Comparison of ENCODE assay signal across 8 cellular contexts in the genomic region with DNA sequence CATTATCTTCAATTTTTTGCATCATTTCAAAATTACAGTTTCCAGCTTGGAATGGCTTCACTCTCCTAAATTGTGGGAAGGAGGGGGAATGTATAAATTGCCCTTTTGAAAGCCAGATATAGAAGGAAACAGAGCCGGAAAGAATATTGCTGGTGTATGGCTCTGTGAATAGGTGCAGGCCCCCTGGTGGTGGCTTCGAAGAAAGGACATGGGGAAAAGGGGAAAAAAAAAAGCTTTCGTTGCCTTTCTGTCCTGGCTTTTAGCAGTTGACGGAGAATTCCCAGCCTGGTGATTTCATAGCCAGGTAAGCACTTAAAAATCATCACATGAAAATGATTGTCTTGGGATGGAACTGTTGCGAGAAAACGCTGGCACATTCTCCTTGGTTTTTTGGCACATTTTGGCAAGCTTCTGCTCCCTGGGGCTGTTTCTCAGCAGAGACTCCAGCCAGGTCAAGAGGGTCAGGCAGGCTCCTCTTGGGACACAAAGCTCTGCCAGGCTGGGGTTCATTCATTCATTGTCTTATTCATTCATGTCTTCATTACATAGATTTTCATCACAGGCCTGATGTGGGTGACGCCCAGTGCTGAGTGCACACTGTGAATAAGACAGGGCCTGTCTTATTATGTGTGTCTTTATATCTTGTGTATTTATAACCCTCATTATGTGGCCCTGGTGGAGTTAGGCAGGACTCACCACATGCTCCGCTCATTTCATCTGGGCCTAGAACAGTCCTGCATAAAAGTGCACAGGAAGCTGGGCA.
DNase-seq lines count a peak whose midpoint lies in the region; ATAC-seq lines count a peak whose summit lies in the region.

No MANE protein-coding gene starts in this region.

- H3K36me3 ChIP-seq in ectodermal cell (ENCODE audit: control insufficient read depth, insufficient read depth, low read length) = no peaks in the 10 kb centered on the region

- H3K4me1 ChIP-seq in ectodermal cell (ENCODE audit: control insufficient read depth, insufficient read depth, low read length) = peaks cover 13% of the 10 kb centered on the region

- no peak overlapping the region for H3K27ac Mint-ChIP-seq in activated CD8-positive, alpha-beta memory T cell treated with anti-CD3 and anti-CD28 coated beads, Interleukin-2, amount 10 ng/mL, durations not matched to agents 7 days and 5 days
- no peak overlapping the region for H3K27ac Mint-ChIP-seq in T-cell

- H3K9me3 ChIP-seq in ectodermal cell (ENCODE audit: control insufficient read depth, low read length) = no peaks in the 10 kb centered on the region

- no peak overlapping the region for H3K4me3 ChIP-seq in ectodermal cell (ENCODE audit: insufficient read depth, low read depth, low read length)

- H3K9me3 Mint-ChIP-seq in activated CD8-positive, alpha-beta memory T cell treated with anti-CD3 and anti-CD28 coated beads, Interleukin-2, amount 10 ng/mL, durations not matched to agents 7 days and 5 days (ENCODE audit: low read depth) = no peaks in the 10 kb centered on the region
- H3K9me3 Mint-ChIP-seq in T-cell = no peaks in the 10 kb centered on the region

- H3K36me3 Mint-ChIP-seq in activated CD8-positive, alpha-beta memory T cell treated with anti-CD3 and anti-CD28 coated beads, Interleukin-2, amount 10 ng/mL, durations not matched to agents 7 days and 5 days = no peaks in the 10 kb centered on the region
- no peaks in the 10 kb centered on the region for H3K36me3 Mint-ChIP-seq in T-cell

- CTCF ChIA-PET in activated CD8-positive, alpha-beta memory T cell treated with anti-CD3 and anti-CD28 coated beads, Interleukin-2, amount 10 ng/mL, durations not matched to agents 7 days and 5 days (lab: Charles Lee) = interaction anchor here (0.6 to 2.2 kb wide), 16 partner anchors 9 to 597 kb away, joined by 3 to 6 read pairs (median 3); no protein-coding TSS in a partner anchor
- CTCF ChIA-PET in T-cell (lab: Charles Lee) = interaction anchor here (0.6 to 1.5 kb wide), 6 partner anchors 21 to 1480 kb away, joined by 3 read pairs; no protein-coding TSS in a partner anchor

- peak overlapping the region; percentile 18 for H3K27ac ChIP-seq in ectodermal cell (ENCODE audit: insufficient read depth, low read depth, low read length, poor library complexity, severe bottlenecking)

- WGBS in ectodermal cell, 2 experiments = 47 to 48% methylated on average over 8 of the region's 8 CpGs

- H3K27me3 ChIP-seq in ectodermal cell (ENCODE audit: control insufficient read depth, insufficient read depth, low read length, poor library complexity, severe bottlenecking) = no peaks in the 10 kb centered on the region

- peaks cover 3% of the 10 kb centered on the region for H3K27me3 Mint-ChIP-seq in activated CD8-positive, alpha-beta memory T cell treated with anti-CD3 and anti-CD28 coated beads, Interleukin-2, amount 10 ng/mL, durations not matched to agents 7 days and 5 days
- no peaks in the 10 kb centered on the region for H3K27me3 Mint-ChIP-seq in T-cell

- no peak overlapping the region for H3K4me3 Mint-ChIP-seq in activated CD8-positive, alpha-beta memory T cell treated with anti-CD3 and anti-CD28 coated beads, Interleukin-2, amount 10 ng/mL, durations not matched to agents 7 days and 5 days
- no peak overlapping the region for H3K4me3 Mint-ChIP-seq in T-cell

- POLR2A ChIA-PET in T-cell (lab: Charles Lee) = no interaction called here

- no peak for ATAC-seq in activated CD8-positive, alpha-beta memory T cell treated with anti-CD3 and anti-CD28 coated beads, Interleukin-2, amount 10 ng/mL, durations not matched to agents 7 days and 5 days
- no peak for ATAC-seq in T-cell (replicated peaks in 1 of 4)

- peak; percentile 29 for DNase-seq in activated CD8-positive, alpha-beta memory T cell treated with anti-CD3 and anti-CD28 coated beads, Interleukin-2, amount 50 U/mL, for 4 hours
- no peak for DNase-seq in activated CD8-positive, alpha-beta memory T cell treated with anti-CD3 and anti-CD28 coated beads, Interleukin-2, amount 10 ng/mL, durations not matched to agents 7 days and 5 days
- DNase-seq in NCI-H1092 (lab: John Stamatoyannopoulos, UW) (peak; percentile 0), T-cell (peak in 20 of 34 experiments; percentile 2 to 35 (median 11)), medulla oblongata (ENCODE audit: extremely low spot score) (peak; percentile 85), cortex of kidney (lab: John Stamatoyannopoulos, UW) (no peak)
- DNase-seq in stimulated activated CD8-positive, alpha-beta memory T cell treated with anti-CD3 and anti-CD28 coated beads, Interleukin-7, amount 100 ng/mL, for 48 hours (ENCODE audit: extremely low read depth in 1 of 2, low read depth in 1 of 2) = peak; percentile 9 to 10

- no peaks in the 10 kb centered on the region for H3K4me1 Mint-ChIP-seq in activated CD8-positive, alpha-beta memory T cell treated with anti-CD3 and anti-CD28 coated beads, Interleukin-2, amount 10 ng/mL, durations not matched to agents 7 days and 5 days
- peaks cover 5 to 9% (median 6%) of the 10 kb centered on the region in 3 donors for H3K4me1 Mint-ChIP-seq in T-cell

Comparison
In these comparisons a context has a peak if more than half of its experiments do, and no peak if none do; other contexts are left out.
1. DNase-seq: peak in activated CD8-positive, alpha-beta memory T cell treated with anti-CD3 and anti-CD28 coated beads, Interleukin-2, amount 50 U/mL, for 4 hours (single experiment), NCI-H1092 (single experiment), T-cell (20 of 34), medulla oblongata (single experiment) and stimulated activated CD8-positive, alpha-beta memory T cell treated with anti-CD3 and anti-CD28 coated beads, Interleukin-7, amount 100 ng/mL, for 48 hours (2 of 2); none in activated CD8-positive, alpha-beta memory T cell treated with anti-CD3 and anti-CD28 coated beads, Interleukin-2, amount 10 ng/mL, durations not matched to agents 7 days and 5 days (single experiment) and cortex of kidney (single experiment).